Comparison of ENCODE assay signal across 8 cellular contexts in genomic region chr6:149028767-149029405, GRCh38.
DNase-seq lines count a peak whose midpoint lies in the region; ATAC-seq, FAIRE-seq and TF ChIP-seq lines count a peak whose summit lies in the region.

No MANE protein-coding gene starts in this region.

- H3K27me3 ChIP-seq in AG04450 (ENCODE audit: control insufficient read depth, insufficient read depth, low read length) (no peaks in the 10 kb centered on the region), breast epithelium (no peaks in the 10 kb centered on the region), keratinocyte (ENCODE audit: control insufficient read depth, extremely low read depth, insufficient read depth, low read length) (no peaks in the 10 kb centered on the region)

- H3K9me3 ChIP-seq in AG04450 (ENCODE audit: control insufficient read depth, insufficient read depth, low read length): no peaks in the 10 kb centered on the region
- H3K9me3 ChIP-seq in breast epithelium: no peaks in the 10 kb centered on the region
- H3K9me3 ChIP-seq in keratinocyte (ENCODE audit: control insufficient read depth, low read depth, low read length): no peaks in the 10 kb centered on the region

- peak; percentile 60 for TF ChIP-seq CTCF in AG04450 (IDR thresholded peaks at IDR 0.05; ENCODE audit: low read depth, low read length)
- peak; percentile 74 to 88 (median 80) for TF ChIP-seq CTCF in breast epithelium (IDR thresholded peaks at IDR 0.05)
- TF ChIP-seq CTCF in keratinocyte (optimal IDR thresholded peaks at IDR 0.05 in 1 of 3, IDR thresholded peaks at IDR 0.05 in 1 of 3, conservative IDR thresholded peaks at IDR 0.05 in 1 of 3; ENCODE audit: extremely low read depth in 1 of 3, insufficient read depth in 2 of 3, low read length in 3 of 3): peak; percentile 35 to 40 (median 40)

- dilution Hi-C loops in keratinocyte (cut with MboI; ENCODE audit: extremely low pct_ligation_motif_present, low sequenced_read_pairs): loop anchor here (25.0 kb wide), 1 partner anchor 483 kb away; no protein-coding TSS in a partner anchor

- TF ChIP-seq POLR2A in breast epithelium (IDR thresholded peaks at IDR 0.05): no peak

- no peak overlapping the region for H3K4me3 ChIP-seq in AG04450 (ENCODE audit: low read depth, low read length)
- no peak overlapping the region for H3K4me3 ChIP-seq in breast epithelium
- H3K4me3 ChIP-seq in keratinocyte (ENCODE audit: control insufficient read depth in 2 of 3, extremely low read depth in 1 of 3, insufficient read depth in 2 of 3, low read depth in 1 of 3, low read length in 3 of 3): no peak overlapping the region

- intact Hi-C loops in breast epithelium (cut with DNase I; ENCODE audit: low total_unique reads): loop anchor here (5.0 kb wide), 1 partner anchor 683 kb away; no protein-coding TSS in a partner anchor

- peaks cover 0 to 4% of the 10 kb centered on the region in 2 donors for H3K4me1 ChIP-seq in breast epithelium
- H3K4me1 ChIP-seq in keratinocyte (ENCODE audit: control insufficient read depth, extremely low read depth, insufficient read depth, low read length): no peaks in the 10 kb centered on the region

- H3K36me3 ChIP-seq in breast epithelium (no peaks in the 10 kb centered on the region), keratinocyte (ENCODE audit: control insufficient read depth in 2 of 2, extremely low read depth in 1 of 2, insufficient read depth in 2 of 2, low read length in 2 of 2) (no peaks in the 10 kb centered on the region)

- DNase-seq in AG04450 (ENCODE audit: low read depth, low spot score): peak; percentile 87
- DNase-seq in GM19239 (ENCODE audit: insufficient read length, low spot score): peak; percentile 53
- DNase-seq in NCI-H2107 treated with DMSO at 0.1 percent for 48 hours (lab: John Stamatoyannopoulos, UW; ENCODE audit: unreplicated experiment): peak; percentile 84
- DNase-seq in T-helper 9 cell: peak; percentile 62
- DNase-seq in breast epithelium (ENCODE audit: low spot score in 2 of 2): no peak
- DNase-seq in keratinocyte (ENCODE audit: low read depth, low spot score): peak; percentile 76
- DNase-seq in stimulated activated CD4-positive, alpha-beta T cell treated with anti-CD3 and anti-CD28 coated beads, Interleukin-2, amount 100 ng/mL, for 48 hours: peak; percentile 68 to 73

- H3K4me2 ChIP-seq in keratinocyte (ENCODE audit: control insufficient read depth, extremely low read depth, insufficient read depth, low read depth, low read length): no peak overlapping the region

- no peak overlapping the region for H2AFZ ChIP-seq in keratinocyte (ENCODE audit: control insufficient read depth, low read length)

- CTCF ChIA-PET in AG04450 (lab: Charles Lee): interaction anchor here (0.6 to 10.9 kb wide), 48 partner anchors 10 to 638 kb away, joined by 3 to 132 read pairs (median 4); partner anchors contain the start of gene PPIL4

- POLR2A ChIA-PET in AG04450 (lab: Yijun Ruan, JAX): interaction anchor here (0.6 to 0.8 kb wide), 2 partner anchors 402 to 403 kb away, joined by 3 to 5 read pairs; no protein-coding TSS in a partner anchor

- H3K27ac ChIP-seq in AG04450 (ENCODE audit: low read depth, low read length) (no peak overlapping the region), breast epithelium (no peak overlapping the region), keratinocyte (ENCODE audit: control insufficient read depth, insufficient read depth, low read length) (no peak overlapping the region)

- FAIRE-seq in GM19239 (lab: Jason Lieb, UNC) (peak; percentile 80), keratinocyte (lab: Jason Lieb, UNC) (no peak)

- no peak overlapping the region for H3K9ac ChIP-seq in keratinocyte (ENCODE audit: control insufficient read depth, extremely low read depth, insufficient read depth, low read length)

- no peak for ATAC-seq in HG02571 (IDR thresholded peaks at IDR 0.05; ENCODE audit: unreplicated experiment)

- no peaks in the 10 kb centered on the region for H3K9me1 ChIP-seq in keratinocyte (ENCODE audit: control insufficient read depth, extremely low read depth, insufficient read depth, low read length)

- no peaks in the 10 kb centered on the region for H3K79me2 ChIP-seq in keratinocyte (ENCODE audit: control insufficient read depth, insufficient read depth, low read length)

- no peaks in the 10 kb centered on the region for H4K20me1 ChIP-seq in keratinocyte (ENCODE audit: control insufficient read depth, extremely low read depth, insufficient read depth, low read length)

Comparison
In these comparisons a context has a peak if more than half of its experiments do, and no peak if none do; other contexts are left out.
1. DNase-seq: peak in AG04450 (single experiment), GM19239 (single experiment), NCI-H2107 treated with DMSO at 0.1 percent for 48 hours (single experiment), T-helper 9 cell (single experiment), keratinocyte (single experiment) and stimulated activated CD4-positive, alpha-beta T cell treated with anti-CD3 and anti-CD28 coated beads, Interleukin-2, amount 100 ng/mL, for 48 hours (2 of 2); none in breast epithelium (0 of 2).
2. Peak in every context shown above with its lines, with median percentiles within 50 percentile points of each other: CTCF ChIP-seq.